2 cellular contexts compared by ENCODE assay signal in the genomic region with DNA sequence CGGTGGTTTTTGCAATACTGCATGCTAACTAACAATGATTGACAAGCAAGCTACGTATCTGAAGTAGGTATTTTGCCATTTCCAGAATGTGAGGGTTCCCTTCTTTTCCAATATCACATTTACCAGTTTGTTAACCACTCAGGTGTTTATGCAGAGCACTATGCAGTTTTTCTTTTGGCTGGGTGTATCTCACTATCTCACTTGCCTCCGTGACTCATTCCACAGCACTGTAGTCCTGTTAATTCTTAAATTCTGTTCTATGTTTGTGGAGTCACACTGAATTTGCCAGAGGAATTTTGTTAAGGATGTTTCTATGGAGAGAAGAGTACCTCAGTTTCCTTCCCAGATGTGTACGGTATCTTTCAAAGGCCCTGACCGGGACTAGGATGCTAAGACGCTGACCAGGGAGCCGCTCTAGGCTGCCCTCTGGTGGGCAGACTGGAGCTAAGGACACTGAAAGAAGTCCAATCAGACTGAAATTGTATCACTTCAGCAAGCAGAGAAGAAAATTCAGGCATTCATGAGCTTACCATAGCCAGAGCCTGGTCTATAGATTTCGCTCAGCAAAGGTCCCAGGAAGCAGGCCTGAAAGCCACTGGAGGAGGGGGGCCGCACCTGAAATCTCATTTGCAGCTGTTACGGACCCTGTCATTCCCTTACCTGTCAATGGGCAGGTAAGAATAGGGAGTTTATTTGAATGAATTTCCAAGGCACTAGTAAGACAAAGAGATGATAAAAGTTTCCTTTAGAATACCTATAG.
TF ChIP-seq lines count a peak whose summit lies in the region.

No MANE protein-coding gene starts in this region.

TF ChIP-seq in SK-N-SH treated with all-trans-retinoic acid at 6 μM for 48 hours, 23 proteins besides CTCF, POLR2A, EP300 and RAD21 (continued from another document):
- TF ChIP-seq, protein P1, sequence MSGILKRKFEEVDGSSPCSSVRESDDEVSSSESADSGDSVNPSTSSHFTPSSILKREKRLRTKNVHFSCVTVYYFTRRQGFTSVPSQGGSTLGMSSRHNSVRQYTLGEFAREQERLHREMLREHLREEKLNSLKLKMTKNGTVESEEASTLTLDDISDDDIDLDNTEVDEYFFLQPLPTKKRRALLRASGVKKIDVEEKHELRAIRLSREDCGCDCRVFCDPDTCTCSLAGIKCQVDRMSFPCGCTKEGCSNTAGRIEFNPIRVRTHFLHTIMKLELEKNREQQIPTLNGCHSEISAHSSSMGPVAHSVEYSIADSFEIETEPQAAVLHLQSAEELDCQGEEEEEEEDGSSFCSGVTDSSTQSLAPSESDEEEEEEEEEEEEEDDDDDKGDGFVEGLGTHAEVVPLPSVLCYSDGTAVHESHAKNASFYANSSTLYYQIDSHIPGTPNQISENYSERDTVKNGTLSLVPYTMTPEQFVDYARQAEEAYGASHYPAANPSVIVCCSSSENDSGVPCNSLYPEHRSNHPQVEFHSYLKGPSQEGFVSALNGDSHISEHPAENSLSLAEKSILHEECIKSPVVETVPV (CRISPR knock-in tag; IDR thresholded peaks at IDR 0.05): no peak
- TF ChIP-seq ZNF70 (CRISPR knock-in tag; IDR thresholded peaks at IDR 0.05) (no peak), CSDC2 (CRISPR knock-in tag; IDR thresholded peaks at IDR 0.05) (no peak), RARB (CRISPR knock-in tag; IDR thresholded peaks at IDR 0.05) (no peak), ARNTL (CRISPR knock-in tag; IDR thresholded peaks at IDR 0.05; ENCODE audit: borderline replicate concordance, low read depth) (no peak), ZFP3 (CRISPR knock-in tag; IDR thresholded peaks at IDR 0.05) (no peak), SNAI2 (CRISPR knock-in tag; IDR thresholded peaks at IDR 0.05) (no peak), ZNF8 (CRISPR knock-in tag; IDR thresholded peaks at IDR 0.05) (no peak), ESRRG (CRISPR knock-in tag; IDR thresholded peaks at IDR 0.05) (no peak), GLIS3 (CRISPR knock-in tag; IDR thresholded peaks at IDR 0.05) (no peak), ZFP30 (CRISPR knock-in tag; IDR thresholded peaks at IDR 0.05) (no peak), ISL1 (CRISPR knock-in tag; IDR thresholded peaks at IDR 0.05) (no peak), PPARA (CRISPR knock-in tag; IDR thresholded peaks at IDR 0.05; ENCODE audit: borderline replicate concordance) (no peak)
- TF ChIP-seq, protein P2, sequence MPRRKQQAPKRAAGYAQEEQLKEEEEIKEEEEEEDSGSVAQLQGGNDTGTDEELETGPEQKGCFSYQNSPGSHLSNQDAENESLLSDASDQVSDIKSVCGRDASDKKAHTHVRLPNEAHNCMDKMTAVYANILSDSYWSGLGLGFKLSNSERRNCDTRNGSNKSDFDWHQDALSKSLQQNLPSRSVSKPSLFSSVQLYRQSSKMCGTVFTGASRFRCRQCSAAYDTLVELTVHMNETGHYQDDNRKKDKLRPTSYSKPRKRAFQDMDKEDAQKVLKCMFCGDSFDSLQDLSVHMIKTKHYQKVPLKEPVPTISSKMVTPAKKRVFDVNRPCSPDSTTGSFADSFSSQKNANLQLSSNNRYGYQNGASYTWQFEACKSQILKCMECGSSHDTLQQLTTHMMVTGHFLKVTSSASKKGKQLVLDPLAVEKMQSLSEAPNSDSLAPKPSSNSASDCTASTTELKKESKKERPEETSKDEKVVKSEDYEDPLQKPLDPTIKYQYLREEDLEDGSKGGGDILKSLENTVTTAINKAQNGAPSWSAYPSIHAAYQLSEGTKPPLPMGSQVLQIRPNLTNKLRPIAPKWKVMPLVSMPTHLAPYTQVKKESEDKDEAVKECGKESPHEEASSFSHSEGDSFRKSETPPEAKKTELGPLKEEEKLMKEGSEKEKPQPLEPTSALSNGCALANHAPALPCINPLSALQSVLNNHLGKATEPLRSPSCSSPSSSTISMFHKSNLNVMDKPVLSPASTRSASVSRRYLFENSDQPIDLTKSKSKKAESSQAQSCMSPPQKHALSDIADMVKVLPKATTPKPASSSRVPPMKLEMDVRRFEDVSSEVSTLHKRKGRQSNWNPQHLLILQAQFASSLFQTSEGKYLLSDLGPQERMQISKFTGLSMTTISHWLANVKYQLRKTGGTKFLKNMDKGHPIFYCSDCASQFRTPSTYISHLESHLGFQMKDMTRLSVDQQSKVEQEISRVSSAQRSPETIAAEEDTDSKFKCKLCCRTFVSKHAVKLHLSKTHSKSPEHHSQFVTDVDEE (CRISPR knock-in tag; IDR thresholded peaks at IDR 0.05): no peak
- TF ChIP-seq, protein P3, sequence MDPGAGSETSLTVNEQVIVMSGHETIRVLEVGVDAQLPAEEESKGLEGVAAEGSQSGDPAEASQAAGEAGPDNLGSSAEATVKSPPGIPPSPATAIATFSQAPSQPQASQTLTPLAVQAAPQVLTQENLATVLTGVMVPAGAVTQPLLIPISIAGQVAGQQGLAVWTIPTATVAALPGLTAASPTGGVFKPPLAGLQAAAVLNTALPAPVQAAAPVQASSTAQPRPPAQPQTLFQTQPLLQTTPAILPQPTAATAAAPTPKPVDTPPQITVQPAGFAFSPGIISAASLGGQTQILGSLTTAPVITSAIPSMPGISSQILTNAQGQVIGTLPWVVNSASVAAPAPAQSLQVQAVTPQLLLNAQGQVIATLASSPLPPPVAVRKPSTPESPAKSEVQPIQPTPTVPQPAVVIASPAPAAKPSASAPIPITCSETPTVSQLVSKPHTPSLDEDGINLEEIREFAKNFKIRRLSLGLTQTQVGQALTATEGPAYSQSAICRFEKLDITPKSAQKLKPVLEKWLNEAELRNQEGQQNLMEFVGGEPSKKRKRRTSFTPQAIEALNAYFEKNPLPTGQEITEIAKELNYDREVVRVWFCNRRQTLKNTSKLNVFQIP (CRISPR knock-in tag; IDR thresholded peaks at IDR 0.05; ENCODE audit: borderline replicate concordance, low read depth): no peak

TF ChIP-seq in H1, 55 proteins besides CTCF, POLR2A, EP300 and RAD21 (continued from another document):
- TF ChIP-seq, protein P4, sequence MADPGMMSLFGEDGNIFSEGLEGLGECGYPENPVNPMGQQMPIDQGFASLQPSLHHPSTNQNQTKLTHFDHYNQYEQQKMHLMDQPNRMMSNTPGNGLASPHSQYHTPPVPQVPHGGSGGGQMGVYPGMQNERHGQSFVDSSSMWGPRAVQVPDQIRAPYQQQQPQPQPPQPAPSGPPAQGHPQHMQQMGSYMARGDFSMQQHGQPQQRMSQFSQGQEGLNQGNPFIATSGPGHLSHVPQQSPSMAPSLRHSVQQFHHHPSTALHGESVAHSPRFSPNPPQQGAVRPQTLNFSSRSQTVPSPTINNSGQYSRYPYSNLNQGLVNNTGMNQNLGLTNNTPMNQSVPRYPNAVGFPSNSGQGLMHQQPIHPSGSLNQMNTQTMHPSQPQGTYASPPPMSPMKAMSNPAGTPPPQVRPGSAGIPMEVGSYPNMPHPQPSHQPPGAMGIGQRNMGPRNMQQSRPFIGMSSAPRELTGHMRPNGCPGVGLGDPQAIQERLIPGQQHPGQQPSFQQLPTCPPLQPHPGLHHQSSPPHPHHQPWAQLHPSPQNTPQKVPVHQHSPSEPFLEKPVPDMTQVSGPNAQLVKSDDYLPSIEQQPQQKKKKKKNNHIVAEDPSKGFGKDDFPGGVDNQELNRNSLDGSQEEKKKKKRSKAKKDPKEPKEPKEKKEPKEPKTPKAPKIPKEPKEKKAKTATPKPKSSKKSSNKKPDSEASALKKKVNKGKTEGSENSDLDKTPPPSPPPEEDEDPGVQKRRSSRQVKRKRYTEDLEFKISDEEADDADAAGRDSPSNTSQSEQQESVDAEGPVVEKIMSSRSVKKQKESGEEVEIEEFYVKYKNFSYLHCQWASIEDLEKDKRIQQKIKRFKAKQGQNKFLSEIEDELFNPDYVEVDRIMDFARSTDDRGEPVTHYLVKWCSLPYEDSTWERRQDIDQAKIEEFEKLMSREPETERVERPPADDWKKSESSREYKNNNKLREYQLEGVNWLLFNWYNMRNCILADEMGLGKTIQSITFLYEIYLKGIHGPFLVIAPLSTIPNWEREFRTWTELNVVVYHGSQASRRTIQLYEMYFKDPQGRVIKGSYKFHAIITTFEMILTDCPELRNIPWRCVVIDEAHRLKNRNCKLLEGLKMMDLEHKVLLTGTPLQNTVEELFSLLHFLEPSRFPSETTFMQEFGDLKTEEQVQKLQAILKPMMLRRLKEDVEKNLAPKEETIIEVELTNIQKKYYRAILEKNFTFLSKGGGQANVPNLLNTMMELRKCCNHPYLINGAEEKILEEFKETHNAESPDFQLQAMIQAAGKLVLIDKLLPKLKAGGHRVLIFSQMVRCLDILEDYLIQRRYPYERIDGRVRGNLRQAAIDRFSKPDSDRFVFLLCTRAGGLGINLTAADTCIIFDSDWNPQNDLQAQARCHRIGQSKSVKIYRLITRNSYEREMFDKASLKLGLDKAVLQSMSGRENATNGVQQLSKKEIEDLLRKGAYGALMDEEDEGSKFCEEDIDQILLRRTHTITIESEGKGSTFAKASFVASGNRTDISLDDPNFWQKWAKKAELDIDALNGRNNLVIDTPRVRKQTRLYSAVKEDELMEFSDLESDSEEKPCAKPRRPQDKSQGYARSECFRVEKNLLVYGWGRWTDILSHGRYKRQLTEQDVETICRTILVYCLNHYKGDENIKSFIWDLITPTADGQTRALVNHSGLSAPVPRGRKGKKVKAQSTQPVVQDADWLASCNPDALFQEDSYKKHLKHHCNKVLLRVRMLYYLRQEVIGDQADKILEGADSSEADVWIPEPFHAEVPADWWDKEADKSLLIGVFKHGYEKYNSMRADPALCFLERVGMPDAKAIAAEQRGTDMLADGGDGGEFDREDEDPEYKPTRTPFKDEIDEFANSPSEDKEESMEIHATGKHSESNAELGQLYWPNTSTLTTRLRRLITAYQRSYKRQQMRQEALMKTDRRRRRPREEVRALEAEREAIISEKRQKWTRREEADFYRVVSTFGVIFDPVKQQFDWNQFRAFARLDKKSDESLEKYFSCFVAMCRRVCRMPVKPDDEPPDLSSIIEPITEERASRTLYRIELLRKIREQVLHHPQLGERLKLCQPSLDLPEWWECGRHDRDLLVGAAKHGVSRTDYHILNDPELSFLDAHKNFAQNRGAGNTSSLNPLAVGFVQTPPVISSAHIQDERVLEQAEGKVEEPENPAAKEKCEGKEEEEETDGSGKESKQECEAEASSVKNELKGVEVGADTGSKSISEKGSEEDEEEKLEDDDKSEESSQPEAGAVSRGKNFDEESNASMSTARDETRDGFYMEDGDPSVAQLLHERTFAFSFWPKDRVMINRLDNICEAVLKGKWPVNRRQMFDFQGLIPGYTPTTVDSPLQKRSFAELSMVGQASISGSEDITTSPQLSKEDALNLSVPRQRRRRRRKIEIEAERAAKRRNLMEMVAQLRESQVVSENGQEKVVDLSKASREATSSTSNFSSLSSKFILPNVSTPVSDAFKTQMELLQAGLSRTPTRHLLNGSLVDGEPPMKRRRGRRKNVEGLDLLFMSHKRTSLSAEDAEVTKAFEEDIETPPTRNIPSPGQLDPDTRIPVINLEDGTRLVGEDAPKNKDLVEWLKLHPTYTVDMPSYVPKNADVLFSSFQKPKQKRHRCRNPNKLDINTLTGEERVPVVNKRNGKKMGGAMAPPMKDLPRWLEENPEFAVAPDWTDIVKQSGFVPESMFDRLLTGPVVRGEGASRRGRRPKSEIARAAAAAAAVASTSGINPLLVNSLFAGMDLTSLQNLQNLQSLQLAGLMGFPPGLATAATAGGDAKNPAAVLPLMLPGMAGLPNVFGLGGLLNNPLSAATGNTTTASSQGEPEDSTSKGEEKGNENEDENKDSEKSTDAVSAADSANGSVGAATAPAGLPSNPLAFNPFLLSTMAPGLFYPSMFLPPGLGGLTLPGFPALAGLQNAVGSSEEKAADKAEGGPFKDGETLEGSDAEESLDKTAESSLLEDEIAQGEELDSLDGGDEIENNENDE (IDR thresholded peaks at IDR 0.05; ENCODE audit: insufficient replicate concordance, low read length): no peak
- TF ChIP-seq HDAC6 (IDR thresholded peaks at IDR 0.05; ENCODE audit: low read depth, low read length): no peak
TF ChIP-seq in H1: peak in this region for 0.
